ENCODE assay signal across 1 cellular context in the genomic region with DNA sequence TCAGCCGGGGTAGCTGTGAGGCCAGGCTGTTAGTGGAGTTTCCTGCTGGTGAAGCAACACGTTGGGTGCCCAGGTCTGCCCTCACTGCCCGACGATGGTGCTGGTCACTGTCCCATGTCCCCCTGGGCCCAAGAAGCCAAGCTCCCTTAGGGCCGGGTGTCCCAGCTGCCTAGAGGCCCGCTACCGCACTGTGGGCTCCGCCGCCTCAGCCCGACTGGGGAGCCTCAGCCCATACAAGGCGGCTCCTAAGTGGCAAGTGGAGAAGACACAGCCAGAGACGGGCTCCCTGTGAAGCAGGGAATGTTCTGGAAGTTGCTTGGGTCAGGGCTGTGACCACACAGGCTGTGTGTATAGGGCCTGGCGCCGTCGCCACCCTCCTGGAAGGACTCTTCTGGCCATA.
TF ChIP-seq lines count a peak whose summit lies in the region.

No MANE protein-coding gene starts in this region.

TF ChIP-seq in GM23338, 12 proteins besides CTCF, POLR2A, EP300 and RAD21 (continued from another document):
- no peak for TF ChIP-seq ZNF462 (CRISPR knock-in tag; IDR thresholded peaks at IDR 0.05)
